In genomic region chr12:122346054-122346453, GRCh38 we compare ENCODE assay signal across 8 cellular contexts.
"Had no signal": no experiment of that assay in that cellular context is flagged by ENCODE, and none has a peak within 500 bp of the region (broad histone marks: within the 10 kb centered on the region; RNA-seq: fewer than 3 reads in every experiment).

No MANE protein-coding gene starts in this region.

- H3K4me3 ChIP-seq: GM12878 had no signal

- DNase-seq: GDM1, GF-D8 had no signal

- FAIRE-seq: G401.6, GM12878, GM12891, GM12892, GM18507, GM19239 had no signal

- ATAC-seq: GM12878 had no signal
